In genomic region chr12:92953747-92954146, GRCh38 we compare ENCODE assay signal across 1 cellular context.
TF ChIP-seq lines count a peak whose summit lies in the region.

No MANE protein-coding gene starts in this region.

TF ChIP-seq in K562, 482 proteins besides CTCF, POLR2A, EP300 and RAD21:
- no peak for TF ChIP-seq ESRRB (CRISPR knock-in tag; IDR thresholded peaks at IDR 0.05; ENCODE audit: borderline replicate concordance)
- TF ChIP-seq POLR2B (IDR thresholded peaks at IDR 0.05; ENCODE audit: low read depth, partially characterized antibody), result no peak
- no peak for TF ChIP-seq TFAP4 (CRISPR knock-in tag; IDR thresholded peaks at IDR 0.05; ENCODE audit: borderline replicate concordance)
- TF ChIP-seq HNRNPL (IDR thresholded peaks at IDR 0.05; ENCODE audit: low read depth, low read length), result no peak
- TF ChIP-seq MED1 (CRISPR knock-in tag; IDR thresholded peaks at IDR 0.05; ENCODE audit: borderline replicate concordance), result no peak
- peak; percentile 56 for TF ChIP-seq ZFP36 (IDR thresholded peaks at IDR 0.05; ENCODE audit: low read depth, low read length, partially characterized antibody)
- 0 out of 2 replicates have a peak, but pooled peaks have one; percentile 33 for TF ChIP-seq TRIM28 (IDR thresholded peaks at IDR 0.05)
- TF ChIP-seq ZNF277 (CRISPR knock-in tag; IDR thresholded peaks at IDR 0.05; ENCODE audit: borderline replicate concordance), result no peak
- no peak for TF ChIP-seq SMC3 (conservative IDR thresholded peaks at IDR 0.05; ENCODE audit: insufficient read depth, low read depth, low read length)
- TF ChIP-seq MECOM (CRISPR knock-in tag; IDR thresholded peaks at IDR 0.05), result no peak
- TF ChIP-seq E2F8 (IDR thresholded peaks at IDR 0.05; ENCODE audit: low read depth, partially characterized antibody), result no peak
- TF ChIP-seq ZNF780A (CRISPR knock-in tag; IDR thresholded peaks at IDR 0.05), result no peak
- no peak for TF ChIP-seq FIP1L1 (IDR thresholded peaks at IDR 0.05; ENCODE audit: low read depth, low read length, poor library complexity, severe bottlenecking)
- no peak for TF ChIP-seq SMAD3 (CRISPR knock-in tag; conservative IDR thresholded peaks at IDR 0.05)
- no peak for TF ChIP-seq CHD7 (IDR thresholded peaks at IDR 0.05; ENCODE audit: low read depth, low read length)
- no peak for TF ChIP-seq TCF3 (CRISPR knock-in tag; IDR thresholded peaks at IDR 0.05)
- TF ChIP-seq RBM39 (optimal IDR thresholded peaks at IDR 0.05; ENCODE audit: low read depth, low read length), result no peak
- TF ChIP-seq TAL1 (IDR thresholded peaks at IDR 0.05), result no peak
- no peak for TF ChIP-seq ETV1 (tag; conservative IDR thresholded peaks at IDR 0.05; ENCODE audit: low read depth)
- no peak for TF ChIP-seq HDAC6 (IDR thresholded peaks at IDR 0.05; ENCODE audit: low read depth, low read length)
- no peak for TF ChIP-seq FOXK2 (conservative IDR thresholded peaks at IDR 0.05 in 1 of 2, IDR thresholded peaks at IDR 0.05 in 1 of 2; ENCODE audit: low read depth in 2 of 2)
- TF ChIP-seq HMG20A (CRISPR knock-in tag; conservative IDR thresholded peaks at IDR 0.05), result no peak
- TF ChIP-seq MAZ (CRISPR knock-in tag; conservative IDR thresholded peaks at IDR 0.05 in 1 of 2, IDR thresholded peaks at IDR 0.05 in 1 of 2), result no peak
- no peak for TF ChIP-seq BRCA1 (IDR thresholded peaks at IDR 0.05)
- no peak for TF ChIP-seq BRCA1 (CRISPR knock-in tag; IDR thresholded peaks at IDR 0.05)
- TF ChIP-seq C11orf30 (IDR thresholded peaks at IDR 0.05; ENCODE audit: low read depth), result no peak
- TF ChIP-seq KLF10 (CRISPR knock-in tag; IDR thresholded peaks at IDR 0.05), result no peak
- TF ChIP-seq KDM1A (IDR thresholded peaks at IDR 0.05), result 0 out of 4 replicates have a peak, but pooled peaks of 1 of the 2 experiments have one; percentile 10
- TF ChIP-seq CBX3 (IDR thresholded peaks at IDR 0.05; ENCODE audit: borderline replicate concordance in 1 of 2, low read length in 2 of 2), result 0 out of 3 replicates have a peak, but pooled peaks of 1 of the 2 experiments have one; percentile 35
- no peak for TF ChIP-seq NCOA1 (IDR thresholded peaks at IDR 0.05; ENCODE audit: low read depth)
- no peak for TF ChIP-seq TEAD4 (IDR thresholded peaks at IDR 0.05; ENCODE audit: low read length)
- TF ChIP-seq TEAD4 (CRISPR knock-in tag; IDR thresholded peaks at IDR 0.05; ENCODE audit: borderline replicate concordance), result no peak
